8 cellular contexts compared by ENCODE assay signal in the genomic region with DNA sequence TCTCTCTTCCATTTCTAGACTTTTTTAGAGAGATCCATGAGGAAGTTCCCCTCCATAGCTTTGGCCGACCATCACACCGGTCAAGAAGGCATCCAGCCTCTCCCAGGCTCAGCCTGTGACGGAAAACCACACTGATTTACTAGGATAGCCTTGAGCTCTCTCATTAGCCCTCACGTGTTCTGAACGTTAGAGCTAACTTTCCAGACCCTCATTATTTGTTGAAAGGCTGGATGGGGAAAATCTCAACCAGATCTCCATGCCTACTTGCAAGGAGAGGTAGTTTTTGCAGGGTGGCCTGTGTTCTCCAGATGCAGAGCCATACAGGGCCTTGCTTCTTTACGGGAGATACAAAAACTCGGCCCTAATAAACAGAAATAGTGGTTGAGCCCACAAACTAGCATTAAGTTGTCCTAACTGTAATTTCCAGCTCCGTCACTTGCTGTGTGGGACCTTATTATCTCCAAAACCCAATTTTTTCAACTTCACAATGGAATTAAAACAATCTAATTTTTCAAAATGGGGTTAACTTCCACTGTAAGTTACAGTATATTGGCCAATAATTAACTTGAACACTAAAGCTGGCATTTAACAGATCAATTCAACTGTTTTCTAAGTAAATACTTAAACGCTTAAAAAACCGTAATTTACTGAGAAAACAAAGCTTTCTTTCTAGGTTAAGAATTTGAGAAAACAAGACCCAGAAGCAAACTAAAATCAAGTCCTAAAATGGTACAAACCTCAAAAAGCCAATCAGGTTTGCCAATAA.
DNase-seq lines count a peak whose midpoint lies in the region; ATAC-seq and TF ChIP-seq lines count a peak whose summit lies in the region.

No MANE protein-coding gene starts in this region.

- TSS peak; percentile 77 for BruUV-seq in Calu3 (replicated peaks; lab: Mats Ljungman, UMichigan)

- H3K27me3 Mint-ChIP-seq in Calu3 (ENCODE audit: unreplicated experiment) (no peaks in the 10 kb centered on the region), brain (no peaks in the 10 kb centered on the region), nephron progenitor cell (ENCODE audit: low read depth, poor library complexity) (peaks cover 5% of the 10 kb centered on the region)

- in situ Hi-C loops in GM13977 (cut with MboI; ENCODE audit: low pct_unique_long_range_greater_than_20kb, low sequenced_read_pairs, unreplicated experiment) = no loop called here

- no peaks in the 10 kb centered on the region for H3K9me3 Mint-ChIP-seq in Calu3 (ENCODE audit: low read depth, unreplicated experiment)
- peaks cover 4 to 8% (median 5%) of the 10 kb centered on the region in 5 experiments for H3K9me3 Mint-ChIP-seq in brain
- H3K9me3 Mint-ChIP-seq in nephron progenitor cell = peaks cover 19% of the 10 kb centered on the region

- TF ChIP-seq CTCF in Calu3 (IDR thresholded peaks at IDR 0.05; ENCODE audit: unreplicated experiment) = no peak
- TF ChIP-seq CTCF in brain (conservative IDR thresholded peaks at IDR 0.05) = no peak
- no peak for TF ChIP-seq CTCF in nephron progenitor cell (IDR thresholded peaks at IDR 0.05)
- no peak for TF ChIP-seq CTCF in GM13977 (IDR thresholded peaks at IDR 0.05; ENCODE audit: extremely low read depth, insufficient read depth, missing control alignments)

- CTCF ChIA-PET in Calu3 (lab: Charles Lee) = interaction anchor here (0.7 to 1.0 kb wide), 3 partner anchors 13 to 220 kb away, joined by 3 to 5 read pairs (median 3); no protein-coding TSS in a partner anchor

- H3K4me1 Mint-ChIP-seq in Calu3 (ENCODE audit: low read depth, unreplicated experiment) = peaks cover 11% of the 10 kb centered on the region
- peaks cover 23% of the 10 kb centered on the region for H3K4me1 Mint-ChIP-seq in brain
- peaks cover 14% of the 10 kb centered on the region for H3K4me1 Mint-ChIP-seq in nephron progenitor cell

- peak overlapping the region; percentile 89 for H3K27ac Mint-ChIP-seq in Calu3 (ENCODE audit: unreplicated experiment)
- peak overlapping the region; percentile 77 to 98 (median 97) for H3K27ac Mint-ChIP-seq in brain
- peak overlapping the region; percentile 97 for H3K27ac Mint-ChIP-seq in nephron progenitor cell

- H3K36me3 Mint-ChIP-seq in Calu3 (ENCODE audit: insufficient read depth, unreplicated experiment) (peaks cover 18% of the 10 kb centered on the region), brain (peaks cover 12% of the 10 kb centered on the region), nephron progenitor cell (ENCODE audit: low read depth) (peaks cover 10% of the 10 kb centered on the region)

- intact Hi-C loops in Calu3 (cut with micrococcal nuclease; ENCODE audit: unreplicated experiment) = no loop called here

- H3K4me3 Mint-ChIP-seq in Calu3 (ENCODE audit: low read depth, unreplicated experiment) (peak overlapping the region; percentile 94), brain (peak overlapping the region; percentile 88 to 96 (median 93)), nephron progenitor cell (peak overlapping the region; percentile 91)

- DNase-seq in Calu3 = no peak
- no peak for DNase-seq in nephron progenitor cell
- DNase-seq in DMS79 (lab: John Stamatoyannopoulos, UW) = no peak
- no peak for DNase-seq in stimulated activated CD4-positive, alpha-beta T cell treated with anti-CD3 and anti-CD28 coated beads, Interleukin-2, amount 100 ng/mL, for 48 hours
- DNase-seq in NCI-H82 treated with DMSO at 0.1 percent for 48 hours (lab: John Stamatoyannopoulos, UW; ENCODE audit: unreplicated experiment) = no peak
- DNase-seq in GM13977 (ENCODE audit: low spot score) = no peak

- ATAC-seq in HG03103 (IDR thresholded peaks at IDR 0.05; ENCODE audit: low read depth, unreplicated experiment) = peak; percentile 0
